26 cellular contexts compared by ENCODE assay signal in genomic region chr10:92920866-92921265, GRCh38.
"Had no signal": no experiment of that assay in that cellular context is flagged by ENCODE, and none has a peak within 500 bp of the region (broad histone marks: within the 10 kb centered on the region; RNA-seq: fewer than 3 reads in every experiment).

No MANE protein-coding gene starts in this region.

- FAIRE-seq: endometrium, endothelial cell of umbilical vein, frontal cortex, keratinocyte had no signal

- H3K4me3 Mint-ChIP-seq: dendritic cell treated with granulocyte-macrophage colony-stimulating factor and Interleukin-4, amounts not matched to agents 40 ng/mL and 50 ng/mL, for 4 days; effector memory CD8-positive, alpha-beta T cell; endodermal cell; immature natural killer cell; mesothelial cell of epicardium; naive thymus-derived CD8-positive, alpha-beta T cell had no signal

- H3K36me3 ChIP-seq: colonic mucosa, lower lobe of right lung had no signal

- H3K9me3 ChIP-seq: colonic mucosa, lower lobe of right lung, mucosa of descending colon had no signal

- H3K4me1 ChIP-seq: colonic mucosa, esophagus muscularis mucosa, foreskin keratinocyte, gastroesophageal sphincter, heart left ventricle, left lung, lower lobe of right lung had no signal

- H3K27ac Mint-ChIP-seq: dendritic cell treated with granulocyte-macrophage colony-stimulating factor and Interleukin-4, amounts not matched to agents 40 ng/mL and 50 ng/mL, for 4 days; effector memory CD8-positive, alpha-beta T cell; endodermal cell; immature natural killer cell; mesothelial cell of epicardium; naive B cell; naive thymus-derived CD8-positive, alpha-beta T cell had no signal

- H3K27me3 Mint-ChIP-seq: dendritic cell treated with granulocyte-macrophage colony-stimulating factor and Interleukin-4, amounts not matched to agents 40 ng/mL and 50 ng/mL, for 4 days; effector memory CD8-positive, alpha-beta T cell; naive B cell; naive thymus-derived CD8-positive, alpha-beta T cell had no signal

- H3K4me1 Mint-ChIP-seq: immature natural killer cell; mesothelial cell of epicardium; naive B cell; naive thymus-derived CD8-positive, alpha-beta T cell had no signal

- ATAC-seq: effector memory CD8-positive, alpha-beta T cell; foreskin keratinocyte; gastroesophageal sphincter; heart left ventricle; left cardiac atrium; left lung; left ventricle myocardium superior; lower lobe of right lung; mucosa of descending colon; naive thymus-derived CD8-positive, alpha-beta T cell had no signal

- H3K9me3 Mint-ChIP-seq: effector memory CD8-positive, alpha-beta T cell had no signal

- H3K27me3 ChIP-seq: colonic mucosa, esophagus muscularis mucosa, foreskin keratinocyte, gastroesophageal sphincter, heart left ventricle, hepatocyte, left lung had no signal

- H3K4me3 ChIP-seq: colonic mucosa, esophagus muscularis mucosa, gastroesophageal sphincter, heart left ventricle, hepatocyte, left lung, lower lobe of right lung, mucosa of descending colon had no signal

- DNase-seq: colonic mucosa; cortex of kidney; effector CD8-positive, alpha-beta T cell; effector memory CD8-positive, alpha-beta T cell; endodermal cell; foreskin keratinocyte; heart left ventricle; hypothalamus; immature natural killer cell; left cardiac atrium; left lung; left ventricle myocardium superior; lower lobe of right lung; mesenchymal stem cell; mucosa of descending colon; naive B cell; naive thymus-derived CD8-positive, alpha-beta T cell had no signal

- H3K27ac ChIP-seq: colonic mucosa, esophagus muscularis mucosa, foreskin keratinocyte, gastroesophageal sphincter, heart left ventricle, hepatocyte, left lung, lower lobe of right lung had no signal
